Comparison of ENCODE assay signal across 17 cellular contexts in genomic region chr14:55975281-55975905, GRCh38.
"Had no signal": no experiment of that assay in that cellular context is flagged by ENCODE, and none has a peak within 500 bp of the region (broad histone marks: within the 10 kb centered on the region; RNA-seq: fewer than 3 reads in every experiment).

No MANE protein-coding gene starts in this region.

- H3K4me3 ChIP-seq: thyroid gland had no signal

- H3K9me3 Mint-ChIP-seq: effector memory CD8-positive, alpha-beta T cell had no signal

- H3K27me3 ChIP-seq: thyroid gland had no signal

- H2AFZ ChIP-seq: parathyroid adenoma had no signal

- H3K4me3 Mint-ChIP-seq: activated naive CD8-positive, alpha-beta T cell treated with anti-CD3 and anti-CD28 coated beads for 36 hours; effector memory CD8-positive, alpha-beta T cell; naive thymus-derived CD8-positive, alpha-beta T cell had no signal

- H3K4me1 Mint-ChIP-seq: activated naive CD8-positive, alpha-beta T cell treated with anti-CD3 and anti-CD28 coated beads for 36 hours had no signal

- H3K36me3 ChIP-seq: thyroid gland had no signal

- H3K4me1 ChIP-seq: parathyroid adenoma had no signal

- H3K9me3 ChIP-seq: thyroid gland had no signal

- H3K27ac ChIP-seq: epithelial cell of prostate, parathyroid adenoma, thyroid gland had no signal

- DNase-seq: activated CD4-positive, alpha-beta T cell treated with anti-CD3 and anti-CD28 coated beads, Interleukin-2, amount 50 U/mL, for 48 hours; activated naive CD4-positive, alpha-beta T cell; activated naive CD8-positive, alpha-beta T cell treated with anti-CD3 and anti-CD28 coated beads for 36 hours; amniotic stem cell; effector memory CD8-positive, alpha-beta T cell; foreskin fibroblast; hippocampal formation; mesenchymal stem cell; naive thymus-derived CD8-positive, alpha-beta T cell; stimulated activated CD4-positive, alpha-beta T cell treated with anti-CD3 and anti-CD28 coated beads, Interleukin-12 subunit alpha, Interleukin-12 subunit beta, amount 100 ng/mL, for 4 hours; stimulated activated CD4-positive, alpha-beta T cell treated with anti-CD3 and anti-CD28 coated beads, Interleukin-1b, Interleukin-23, amount 100 ng/mL, for 48 hours; stimulated activated CD8-positive, alpha-beta memory T cell treated with anti-CD3 and anti-CD28 coated beads, Interleukin-4, amount 100 ng/mL, for 48 hours; stimulated activated naive CD4-positive, alpha-beta T cell; T-helper 2 cell; thyroid gland had no signal

- H3K36me3 Mint-ChIP-seq: activated naive CD8-positive, alpha-beta T cell treated with anti-CD3 and anti-CD28 coated beads for 36 hours had no signal

- H3K79me2 ChIP-seq: parathyroid adenoma had no signal

- H3K27ac Mint-ChIP-seq: activated naive CD8-positive, alpha-beta T cell treated with anti-CD3 and anti-CD28 coated beads for 36 hours; effector memory CD8-positive, alpha-beta T cell; naive thymus-derived CD8-positive, alpha-beta T cell had no signal

- H3K9ac ChIP-seq: parathyroid adenoma had no signal
